20 cellular contexts compared by ENCODE assay signal in genomic region chr2:238839428-238839827, GRCh38. TPM values are rescaled to one million over a fixed set of nuclear protein-coding genes. Genes with fewer than 3 reads are reported as not detected.
"Had no signal": no experiment of that assay in that cellular context is flagged by ENCODE, and none has a peak within 500 bp of the region (broad histone marks: within the 10 kb centered on the region; RNA-seq: fewer than 3 reads in every experiment).

No MANE protein-coding gene starts in this region.

- H3K4me3 ChIP-seq: dorsolateral prefrontal cortex, esophagus muscularis mucosa, stomach, testis, upper lobe of left lung had no signal

- H3K4me1 ChIP-seq: foreskin keratinocyte, stomach, testis, upper lobe of left lung had no signal

- DNase-seq: activated CD4-positive, alpha-beta T cell treated with anti-CD3 and anti-CD28 coated beads, Interleukin-2, amount 50 U/mL, for 1 hour; activated CD8-positive, alpha-beta memory T cell treated with anti-CD3 and anti-CD28 coated beads for 24 hours; activated naive CD8-positive, alpha-beta T cell treated with anti-CD3 and anti-CD28 coated beads for 36 hours; anterior cingulate cortex; dorsolateral prefrontal cortex; foreskin keratinocyte; glutamatergic neuron; kidney glomerular epithelial cell; left ventricle myocardium superior; nephron progenitor cell; occipital lobe; right cardiac atrium; stomach; SW 1271; testis; upper lobe of left lung had no signal

- H3K9me3 Mint-ChIP-seq: activated naive CD8-positive, alpha-beta T cell treated with anti-CD3 and anti-CD28 coated beads for 36 hours; activated T-helper 1 cell treated with anti-CD3 and anti-CD28 coated beads, Interleukin-12 subunit alpha, Interleukin-12 subunit beta, Interleukin-2, Interleukin-4 antibody, amounts not matched to agents 30 ng/mL and 10 ng/mL and 1 ng/mL, durations not matched to agents 14 hours and 24 hours and 36 hours had no signal

- H3K36me3 ChIP-seq: esophagus muscularis mucosa, stomach, upper lobe of left lung had no signal

- H3K27ac Mint-ChIP-seq: activated naive CD8-positive, alpha-beta T cell treated with anti-CD3 and anti-CD28 coated beads for 36 hours; activated T-helper 1 cell treated with anti-CD3 and anti-CD28 coated beads, Interleukin-12 subunit alpha, Interleukin-12 subunit beta, Interleukin-2, Interleukin-4 antibody, amounts not matched to agents 30 ng/mL and 10 ng/mL and 1 ng/mL, durations not matched to agents 14 hours and 24 hours and 36 hours; nephron progenitor cell; progenitor cell of endocrine pancreas had no signal

- H3K36me3 Mint-ChIP-seq: activated naive CD8-positive, alpha-beta T cell treated with anti-CD3 and anti-CD28 coated beads for 36 hours had no signal

- H3K4me3 Mint-ChIP-seq: activated naive CD8-positive, alpha-beta T cell treated with anti-CD3 and anti-CD28 coated beads for 36 hours; activated T-helper 1 cell treated with anti-CD3 and anti-CD28 coated beads, Interleukin-12 subunit alpha, Interleukin-12 subunit beta, Interleukin-2, Interleukin-4 antibody, amounts not matched to agents 30 ng/mL and 10 ng/mL and 1 ng/mL, durations not matched to agents 14 hours and 24 hours and 36 hours; nephron progenitor cell had no signal

- H3K9me3 ChIP-seq: testis had no signal

- H3K27ac ChIP-seq: dorsolateral prefrontal cortex, esophagus muscularis mucosa, foreskin keratinocyte, stomach, testis, upper lobe of left lung had no signal

- H3K4me1 Mint-ChIP-seq: activated naive CD8-positive, alpha-beta T cell treated with anti-CD3 and anti-CD28 coated beads for 36 hours had no signal

- H3K27me3 ChIP-seq: esophagus muscularis mucosa, testis, upper lobe of left lung had no signal

RNA-seq across cellular contexts. Expression of gene TWIST2, which starts 8.5 kb away (rescaled TPM):
- total RNA-seq: activated naive CD8-positive, alpha-beta T cell treated with anti-CD3 and anti-CD28 coated beads for 36 hours; activated T-helper 1 cell treated with anti-CD3 and anti-CD28 coated beads, Interleukin-12 subunit alpha, Interleukin-12 subunit beta, Interleukin-2, Interleukin-4 antibody, amounts not matched to agents 30 ng/mL and 10 ng/mL and 1 ng/mL, durations not matched to agents 14 hours and 24 hours and 36 hours; progenitor cell of endocrine pancreas; T-helper 2 cell treated with Interferon-gamma antibody and Interleukin-4, amounts not matched to agents 100 ng/mL and 5 ng/mL, for 36 hours had no signal
